1 cellular context compared by ENCODE assay signal in the genomic region with DNA sequence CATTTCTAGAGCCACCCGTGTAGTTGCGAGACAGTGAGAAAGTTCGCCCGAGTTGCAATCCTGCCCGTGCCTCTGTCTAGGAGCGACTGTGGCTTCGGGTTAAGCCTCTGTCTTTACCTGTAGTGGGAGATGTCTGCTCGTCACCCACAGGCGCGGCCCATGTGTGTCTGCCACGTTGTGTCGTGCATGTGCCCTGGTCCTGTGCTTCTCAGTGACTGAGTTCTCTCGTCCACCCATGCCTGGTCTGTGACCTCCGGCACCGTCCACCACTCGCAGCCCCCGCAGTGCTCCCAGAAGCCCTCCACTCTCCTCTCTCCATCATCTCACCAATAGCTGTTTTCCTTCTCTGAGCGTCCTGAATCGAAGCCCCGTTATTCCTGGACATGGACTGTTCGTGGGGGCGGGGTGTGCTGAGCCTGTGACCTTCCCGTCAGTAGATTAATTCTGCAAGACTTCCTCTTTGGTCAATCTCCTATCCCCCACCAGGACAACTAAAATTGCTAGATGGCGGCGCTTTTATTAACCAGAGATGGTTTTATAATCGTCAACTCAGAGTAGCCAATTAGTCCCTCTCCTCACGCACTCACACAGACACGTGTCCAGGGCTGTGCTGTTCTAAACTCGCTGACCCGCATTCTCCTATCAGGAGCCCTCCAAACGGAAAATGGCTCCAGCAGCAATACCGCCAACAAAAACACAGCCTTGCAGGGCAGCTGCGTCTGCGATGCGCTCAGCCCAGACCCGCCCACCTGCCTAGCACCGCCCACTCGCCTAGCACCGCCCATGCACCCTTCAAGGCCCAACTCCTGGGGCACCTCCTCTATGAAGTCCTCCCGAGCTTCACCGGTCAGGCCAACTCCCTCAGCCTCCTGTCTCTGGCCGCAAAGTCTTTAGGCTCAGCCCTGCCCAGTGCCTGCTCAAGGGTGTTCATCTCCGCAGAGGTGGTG.
TF ChIP-seq lines count a peak whose summit lies in the region.

No MANE protein-coding gene starts in this region.

TF ChIP-seq in endothelial cell of umbilical vein, 7 proteins besides CTCF, POLR2A, EP300 and RAD21 (continued from another document):
- no peak for TF ChIP-seq EZH2 (IDR thresholded peaks at IDR 0.05; ENCODE audit: borderline replicate concordance, low read depth, low read length, severe bottlenecking)
- no peak for TF ChIP-seq MAX (IDR thresholded peaks at IDR 0.05; ENCODE audit: insufficient read depth, insufficient read length)
- TF ChIP-seq GATA2 (IDR thresholded peaks at IDR 0.05; ENCODE audit: insufficient read depth, insufficient read length, low read depth, low read length): no peak
- no peak for TF ChIP-seq JUN (IDR thresholded peaks at IDR 0.05; ENCODE audit: borderline replicate concordance, insufficient read depth, insufficient read length, low read depth)
- TF ChIP-seq FOS (IDR thresholded peaks at IDR 0.05; ENCODE audit: borderline replicate concordance, insufficient read depth, low read length): no peak
- TF ChIP-seq POLR2AphosphoS5 (IDR thresholded peaks at IDR 0.05; ENCODE audit: insufficient read depth, low read depth, low read length): no peak
